Comparison of ENCODE assay signal across 35 cellular contexts in the genomic region with DNA sequence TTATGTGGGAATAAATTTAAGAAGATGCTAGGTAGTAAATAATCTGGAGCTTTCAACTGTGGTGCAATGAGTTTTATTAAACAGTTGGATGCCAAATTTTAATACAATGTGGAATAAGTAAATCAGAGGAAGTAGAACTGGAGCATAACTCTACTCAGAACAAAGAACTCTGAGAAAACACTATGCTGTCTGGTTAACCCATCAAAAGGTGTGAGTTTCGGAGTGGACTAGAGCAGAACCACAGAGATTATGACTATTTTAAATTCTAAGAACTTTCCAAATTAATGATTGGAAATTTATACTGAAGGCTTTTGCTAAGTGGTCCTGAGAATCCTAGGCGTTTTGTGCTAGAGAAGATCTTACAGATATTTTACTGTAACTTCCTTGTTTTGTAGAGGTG.
"Had no signal": no experiment of that assay in that cellular context is flagged by ENCODE, and none has a peak within 500 bp of the region (broad histone marks: within the 10 kb centered on the region; RNA-seq: fewer than 3 reads in every experiment).

No MANE protein-coding gene starts in this region.

- DNase-seq: Karpas-422, Kasumi-1, MM.1S, MV-4-11, NCI-H1048, NCI-H1092, NCI-H1092 treated with DMSO at 0.1 percent for 48 hours, NCI-H1105, NCI-H1105 treated with DMSO at 0.1 percent for 48 hours, NCI-H1417, NCI-H1417 treated with DMSO at 0.1 percent for 48 hours, NCI-H1436, NCI-H1436 treated with DMSO at 0.1 percent for 48 hours, NCI-H146, NCI-H1694, NCI-H1694 treated with DMSO at 0.1 percent for 48 hours, NCI-H187, NCI-H187 treated with DMSO at 0.1 percent for 48 hours, NCI-H1930, NCI-H2029, NCI-H2029 treated with DMSO at 0.1 percent for 48 hours, NCI-H2081, NCI-H2081 treated with DMSO at 0.1 percent for 48 hours, NCI-H2107, NCI-H2171, NCI-H2171 treated with DMSO at 0.1 percent for 48 hours, NCI-H2227 treated with DMSO at 0.1 percent for 48 hours, NCI-H226, NCI-H345, NCI-H446, NCI-H446 treated with DMSO at 0.1 percent for 48 hours, NCI-H510A, NCI-H510A treated with DMSO at 0.1 percent for 48 hours, NCI-H524, NCI-H524 treated with DMSO at 0.1 percent for 48 hours had no signal
